28 cellular contexts compared by ENCODE assay signal in genomic region chr22:44727709-44728108, GRCh38. TPM values are rescaled to one million over a fixed set of nuclear protein-coding genes. Genes with fewer than 3 reads are reported as not detected.
"Had no signal": no experiment of that assay in that cellular context is flagged by ENCODE, and none has a peak within 500 bp of the region (broad histone marks: within the 10 kb centered on the region; RNA-seq: fewer than 3 reads in every experiment).

No MANE protein-coding gene starts in this region.

- DNase-seq: activated CD4-positive, alpha-beta T cell treated with anti-CD3 and anti-CD28 coated beads for 1 hour; activated CD8-positive, alpha-beta memory T cell treated with anti-CD3 and anti-CD28 coated beads, Interleukin-2, amount 10 ng/mL, durations not matched to agents 7 days and 5 days; activated CD8-positive, alpha-beta T cell treated with anti-CD3 and anti-CD28 coated beads, Interleukin-2, amount 10 ng/mL, durations not matched to agents 7 days and 5 days; activated naive CD4-positive, alpha-beta T cell; activated T-cell treated with anti-CD3 and anti-CD28 coated beads, Interleukin-2, amount 50 U/mL, for 48 hours; amniotic stem cell; central memory CD4-positive, alpha-beta T cell; endodermal cell; foreskin fibroblast; head of caudate nucleus; hippocampal formation; left cardiac atrium; left ventricle myocardium superior; naive B cell; posterior cingulate gyrus; sigmoid colon; small intestine; stimulated activated CD4-positive, alpha-beta T cell treated with anti-CD3 and anti-CD28 coated beads, Interleukin-2, amount 100 ng/mL, for 24 hours; stimulated activated naive CD4-positive, alpha-beta T cell; T-helper 2 cell; testis; trophoblast cell had no signal

- H3K27me3 Mint-ChIP-seq: activated CD8-positive, alpha-beta memory T cell treated with anti-CD3 and anti-CD28 coated beads, Interleukin-2, amount 10 ng/mL, durations not matched to agents 7 days and 5 days had no signal

- H3K4me3 ChIP-seq: sigmoid colon, testis had no signal

- H3K9me3 ChIP-seq: sigmoid colon, testis had no signal

- H3K9me3 Mint-ChIP-seq: dendritic cell treated with granulocyte-macrophage colony-stimulating factor and Interleukin-4, amounts not matched to agents 40 ng/mL and 50 ng/mL, for 4 days; endodermal cell; mesothelial cell of epicardium; naive B cell; neural crest cell; WTC11 had no signal

- H3K4me3 Mint-ChIP-seq: activated CD8-positive, alpha-beta memory T cell treated with anti-CD3 and anti-CD28 coated beads, Interleukin-2, amount 10 ng/mL, durations not matched to agents 7 days and 5 days; activated CD8-positive, alpha-beta T cell treated with anti-CD3 and anti-CD28 coated beads, Interleukin-2, amount 10 ng/mL, durations not matched to agents 7 days and 5 days; dendritic cell treated with granulocyte-macrophage colony-stimulating factor and Interleukin-4, amounts not matched to agents 40 ng/mL and 50 ng/mL, for 4 days; endodermal cell; mesothelial cell of epicardium; neural crest cell; WTC11 had no signal

- H3K27ac Mint-ChIP-seq: activated CD8-positive, alpha-beta memory T cell treated with anti-CD3 and anti-CD28 coated beads, Interleukin-2, amount 10 ng/mL, durations not matched to agents 7 days and 5 days; dendritic cell treated with granulocyte-macrophage colony-stimulating factor and Interleukin-4, amounts not matched to agents 40 ng/mL and 50 ng/mL, for 4 days; endodermal cell; mesothelial cell of epicardium; WTC11 had no signal

- H3K27me3 ChIP-seq: sigmoid colon, testis had no signal

- ATAC-seq: activated CD8-positive, alpha-beta memory T cell treated with anti-CD3 and anti-CD28 coated beads, Interleukin-2, amount 10 ng/mL, durations not matched to agents 7 days and 5 days; activated CD8-positive, alpha-beta T cell treated with anti-CD3 and anti-CD28 coated beads, Interleukin-2, amount 10 ng/mL, durations not matched to agents 7 days and 5 days; esophagus mucosa; left cardiac atrium; left ventricle myocardium superior; WTC11 had no signal

- H3K36me3 Mint-ChIP-seq: naive B cell, WTC11 had no signal

- H3K4me1 Mint-ChIP-seq: WTC11 had no signal

RNA-seq across cellular contexts. Expression of gene ARHGAP8, which starts 24.7 kb away (rescaled TPM):
- total RNA-seq: left ventricle myocardium superior, lung microvascular endothelial cell had no signal
